ENCODE assay signal across 1 cellular context in genomic region chr7:7181519-7182155, GRCh38.
TF ChIP-seq lines count a peak whose summit lies in the region.

No MANE protein-coding gene starts in this region.

TF ChIP-seq in HepG2, 621 proteins besides CTCF, POLR2A, EP300 and RAD21 (continued from another document and continues in another):
- TF ChIP-seq, protein P1, sequence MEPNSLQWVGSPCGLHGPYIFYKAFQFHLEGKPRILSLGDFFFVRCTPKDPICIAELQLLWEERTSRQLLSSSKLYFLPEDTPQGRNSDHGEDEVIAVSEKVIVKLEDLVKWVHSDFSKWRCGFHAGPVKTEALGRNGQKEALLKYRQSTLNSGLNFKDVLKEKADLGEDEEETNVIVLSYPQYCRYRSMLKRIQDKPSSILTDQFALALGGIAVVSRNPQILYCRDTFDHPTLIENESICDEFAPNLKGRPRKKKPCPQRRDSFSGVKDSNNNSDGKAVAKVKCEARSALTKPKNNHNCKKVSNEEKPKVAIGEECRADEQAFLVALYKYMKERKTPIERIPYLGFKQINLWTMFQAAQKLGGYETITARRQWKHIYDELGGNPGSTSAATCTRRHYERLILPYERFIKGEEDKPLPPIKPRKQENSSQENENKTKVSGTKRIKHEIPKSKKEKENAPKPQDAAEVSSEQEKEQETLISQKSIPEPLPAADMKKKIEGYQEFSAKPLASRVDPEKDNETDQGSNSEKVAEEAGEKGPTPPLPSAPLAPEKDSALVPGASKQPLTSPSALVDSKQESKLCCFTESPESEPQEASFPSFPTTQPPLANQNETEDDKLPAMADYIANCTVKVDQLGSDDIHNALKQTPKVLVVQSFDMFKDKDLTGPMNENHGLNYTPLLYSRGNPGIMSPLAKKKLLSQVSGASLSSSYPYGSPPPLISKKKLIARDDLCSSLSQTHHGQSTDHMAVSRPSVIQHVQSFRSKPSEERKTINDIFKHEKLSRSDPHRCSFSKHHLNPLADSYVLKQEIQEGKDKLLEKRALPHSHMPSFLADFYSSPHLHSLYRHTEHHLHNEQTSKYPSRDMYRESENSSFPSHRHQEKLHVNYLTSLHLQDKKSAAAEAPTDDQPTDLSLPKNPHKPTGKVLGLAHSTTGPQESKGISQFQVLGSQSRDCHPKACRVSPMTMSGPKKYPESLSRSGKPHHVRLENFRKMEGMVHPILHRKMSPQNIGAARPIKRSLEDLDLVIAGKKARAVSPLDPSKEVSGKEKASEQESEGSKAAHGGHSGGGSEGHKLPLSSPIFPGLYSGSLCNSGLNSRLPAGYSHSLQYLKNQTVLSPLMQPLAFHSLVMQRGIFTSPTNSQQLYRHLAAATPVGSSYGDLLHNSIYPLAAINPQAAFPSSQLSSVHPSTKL (CRISPR knock-in tag; IDR thresholded peaks at IDR 0.05) = no peak
- TF ChIP-seq ZNF138 (CRISPR knock-in tag; IDR thresholded peaks at IDR 0.05; ENCODE audit: low read depth) (no peak), TRIM24 (CRISPR knock-in tag; IDR thresholded peaks at IDR 0.05) (no peak), MTA1 (CRISPR knock-in tag; IDR thresholded peaks at IDR 0.05; ENCODE audit: borderline replicate concordance) (no peak), MEIS1 (CRISPR knock-in tag; IDR thresholded peaks at IDR 0.05; ENCODE audit: borderline replicate concordance) (0 out of 2 replicates have a peak, but pooled peaks have one; percentile 60), PAX8 (CRISPR knock-in tag; IDR thresholded peaks at IDR 0.05; ENCODE audit: borderline replicate concordance) (no peak), SRF (IDR thresholded peaks at IDR 0.05; ENCODE audit: low read depth, low read length) (0 out of 2 replicates have a peak, but pooled peaks have one; percentile 13), ZNF251 (CRISPR knock-in tag; IDR thresholded peaks at IDR 0.05) (no peak), ZNF547 (CRISPR knock-in tag; IDR thresholded peaks at IDR 0.05) (peak; percentile 54; the same call in 1 of the 2 replicates), ZXDC (CRISPR knock-in tag; IDR thresholded peaks at IDR 0.05) (no peak), ZSCAN31 (CRISPR knock-in tag; IDR thresholded peaks at IDR 0.05; ENCODE audit: low read depth) (no peak), ZNF407 (CRISPR knock-in tag; IDR thresholded peaks at IDR 0.05; ENCODE audit: not compliant biosample characterization) (no peak), ZNF546 (CRISPR knock-in tag; conservative IDR thresholded peaks at IDR 0.05) (no peak), ZNF550 (CRISPR knock-in tag; IDR thresholded peaks at IDR 0.05; ENCODE audit: borderline replicate concordance) (no peak), EED (CRISPR knock-in tag; IDR thresholded peaks at IDR 0.05) (no peak), TBP (CRISPR knock-in tag; IDR thresholded peaks at IDR 0.05) (no peak), ZNF468 (CRISPR knock-in tag; IDR thresholded peaks at IDR 0.05) (no peak), SMARCC2 (IDR thresholded peaks at IDR 0.05) (no peak), ZNF549 (CRISPR knock-in tag; IDR thresholded peaks at IDR 0.05) (no peak), ZBTB4 (CRISPR knock-in tag; IDR thresholded peaks at IDR 0.05; ENCODE audit: borderline replicate concordance) (no peak), E2F2 (CRISPR knock-in tag; IDR thresholded peaks at IDR 0.05; ENCODE audit: borderline replicate concordance) (no peak), ADNP (CRISPR knock-in tag; IDR thresholded peaks at IDR 0.05) (no peak), ZNF292 (CRISPR knock-in tag; IDR thresholded peaks at IDR 0.05; ENCODE audit: borderline replicate concordance, low read depth) (no peak), ZNF296 (CRISPR knock-in tag; conservative IDR thresholded peaks at IDR 0.05) (no peak), ZNF44 (CRISPR knock-in tag; IDR thresholded peaks at IDR 0.05) (no peak), ZNF773 (CRISPR knock-in tag; IDR thresholded peaks at IDR 0.05; ENCODE audit: borderline replicate concordance) (no peak), CREBL2 (CRISPR knock-in tag; IDR thresholded peaks at IDR 0.05; ENCODE audit: borderline replicate concordance) (no peak), CBX2 (IDR thresholded peaks at IDR 0.05; ENCODE audit: low read depth, low read length) (no peak), CBX2 (CRISPR knock-in tag; IDR thresholded peaks at IDR 0.05; ENCODE audit: low read depth) (no peak), SMC3 (IDR thresholded peaks at IDR 0.05; ENCODE audit: low read length) (no peak), RBAK (CRISPR knock-in tag; IDR thresholded peaks at IDR 0.05) (no peak)
- TF ChIP-seq, protein P2, sequence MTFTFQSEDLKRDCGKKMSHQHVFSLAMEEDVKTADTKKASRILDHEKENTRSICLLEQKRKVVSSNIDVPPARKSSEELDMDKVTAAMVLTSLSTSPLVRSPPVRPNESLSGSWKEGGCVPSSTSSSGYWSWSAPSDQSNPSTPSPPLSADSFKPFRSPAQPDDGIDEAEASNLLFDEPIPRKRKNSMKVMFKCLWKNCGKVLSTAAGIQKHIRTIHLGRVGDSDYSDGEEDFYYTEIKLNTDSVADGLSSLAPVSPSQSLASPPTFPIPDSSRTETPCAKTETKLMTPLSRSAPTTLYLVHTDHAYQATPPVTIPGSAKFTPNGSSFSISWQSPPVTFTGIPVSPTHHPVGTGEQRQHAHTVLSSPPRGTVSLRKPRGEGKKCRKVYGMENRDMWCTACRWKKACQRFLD (CRISPR knock-in tag; IDR thresholded peaks at IDR 0.05; ENCODE audit: borderline replicate concordance) = no peak
- TF ChIP-seq, protein P3, sequence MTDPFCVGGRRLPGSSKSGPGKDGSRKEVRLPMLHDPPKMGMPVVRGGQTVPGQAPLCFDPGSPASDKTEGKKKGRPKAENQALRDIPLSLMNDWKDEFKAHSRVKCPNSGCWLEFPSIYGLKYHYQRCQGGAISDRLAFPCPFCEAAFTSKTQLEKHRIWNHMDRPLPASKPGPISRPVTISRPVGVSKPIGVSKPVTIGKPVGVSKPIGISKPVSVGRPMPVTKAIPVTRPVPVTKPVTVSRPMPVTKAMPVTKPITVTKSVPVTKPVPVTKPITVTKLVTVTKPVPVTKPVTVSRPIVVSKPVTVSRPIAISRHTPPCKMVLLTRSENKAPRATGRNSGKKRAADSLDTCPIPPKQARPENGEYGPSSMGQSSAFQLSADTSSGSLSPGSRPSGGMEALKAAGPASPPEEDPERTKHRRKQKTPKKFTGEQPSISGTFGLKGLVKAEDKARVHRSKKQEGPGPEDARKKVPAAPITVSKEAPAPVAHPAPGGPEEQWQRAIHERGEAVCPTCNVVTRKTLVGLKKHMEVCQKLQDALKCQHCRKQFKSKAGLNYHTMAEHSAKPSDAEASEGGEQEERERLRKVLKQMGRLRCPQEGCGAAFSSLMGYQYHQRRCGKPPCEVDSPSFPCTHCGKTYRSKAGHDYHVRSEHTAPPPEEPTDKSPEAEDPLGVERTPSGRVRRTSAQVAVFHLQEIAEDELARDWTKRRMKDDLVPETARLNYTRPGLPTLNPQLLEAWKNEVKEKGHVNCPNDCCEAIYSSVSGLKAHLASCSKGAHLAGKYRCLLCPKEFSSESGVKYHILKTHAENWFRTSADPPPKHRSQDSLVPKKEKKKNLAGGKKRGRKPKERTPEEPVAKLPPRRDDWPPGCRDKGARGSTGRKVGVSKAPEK (CRISPR knock-in tag; IDR thresholded peaks at IDR 0.05; ENCODE audit: borderline replicate concordance) = no peak
